Comparison of ENCODE assay signal across 8 cellular contexts in the genomic region with DNA sequence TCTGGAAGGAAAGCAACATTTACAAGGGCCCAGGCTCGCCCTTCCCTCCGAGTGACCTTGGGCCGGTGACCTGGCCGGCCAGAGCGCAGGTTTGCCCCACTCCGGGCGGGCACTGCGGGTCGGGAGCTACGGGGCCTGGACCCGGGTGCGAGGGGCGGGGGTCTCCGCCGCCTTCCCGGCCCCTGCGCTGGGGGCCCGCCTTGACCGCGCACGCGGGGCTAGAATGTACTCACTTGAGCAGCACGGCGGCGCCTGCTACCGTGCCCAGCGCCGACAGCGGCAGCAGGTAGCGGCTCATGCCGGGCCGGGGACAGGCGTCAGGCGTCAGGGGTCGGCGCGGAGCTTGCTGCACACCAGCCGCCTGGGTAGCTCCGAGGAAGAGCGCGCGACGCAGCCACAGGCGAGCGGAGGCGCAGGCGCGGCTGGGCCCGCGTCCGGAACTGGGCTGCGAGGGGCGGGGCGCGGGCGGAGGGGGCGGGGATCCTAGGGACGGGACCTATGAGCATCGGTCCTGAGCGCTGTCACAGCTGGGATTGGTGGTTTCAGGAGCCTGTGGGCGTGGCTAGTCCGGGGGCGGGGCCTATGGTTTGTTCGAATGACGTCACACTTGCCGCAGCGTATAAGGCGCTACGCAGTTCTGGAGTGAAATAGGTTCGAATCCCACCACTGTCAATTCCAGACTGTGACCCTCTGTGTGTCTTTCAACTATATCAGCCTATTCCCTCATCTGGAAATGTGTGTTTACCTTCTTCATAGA. TPM values are rescaled to one million over a fixed set of nuclear protein-coding genes. Genes with fewer than 3 reads are reported as not detected.
DNase-seq lines count a peak whose midpoint lies in the region; ATAC-seq and TF ChIP-seq lines count a peak whose summit lies in the region.

A gene with protein sequence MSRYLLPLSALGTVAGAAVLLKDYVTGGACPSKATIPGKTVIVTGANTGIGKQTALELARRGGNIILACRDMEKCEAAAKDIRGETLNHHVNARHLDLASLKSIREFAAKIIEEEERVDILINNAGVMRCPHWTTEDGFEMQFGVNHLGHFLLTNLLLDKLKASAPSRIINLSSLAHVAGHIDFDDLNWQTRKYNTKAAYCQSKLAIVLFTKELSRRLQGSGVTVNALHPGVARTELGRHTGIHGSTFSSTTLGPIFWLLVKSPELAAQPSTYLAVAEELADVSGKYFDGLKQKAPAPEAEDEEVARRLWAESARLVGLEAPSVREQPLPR (minus strand): TSS at position 414 of the 757 bp plus-strand sequence. CDS start 116 bp downstream, at position 298.

- intact Hi-C loops in activated CD4-positive, alpha-beta T cell treated with anti-CD3 and anti-CD28 coated beads for 36 hours (cut with DNase I, micrococcal nuclease), result loop anchor here (1.0 to 2.0 kb wide), 6 partner anchors 18 to 276 kb away; a partner anchor contains a TSS

- H3K4me3 Mint-ChIP-seq in activated CD4-positive, alpha-beta T cell treated with anti-CD3 and anti-CD28 coated beads for 36 hours, result peak within 1 kb of the TSS; percentile 79

- peak within 1 kb of the TSS; percentile 77 for H3K4me3 ChIP-seq in choroid plexus epithelial cell (ENCODE audit: low read depth, low read length)

- TF ChIP-seq CTCF in choroid plexus epithelial cell (conservative IDR thresholded peaks at IDR 0.05; ENCODE audit: low read depth, low read length), result no peak

- H3K9me3 Mint-ChIP-seq in activated CD4-positive, alpha-beta T cell treated with anti-CD3 and anti-CD28 coated beads for 36 hours (ENCODE audit: low read depth), result no peaks in the 10 kb centered on the region

- peaks cover 9% of the 10 kb centered on the region for H3K4me1 Mint-ChIP-seq in activated CD4-positive, alpha-beta T cell treated with anti-CD3 and anti-CD28 coated beads for 36 hours

- DNase-seq in AG20443 (ENCODE audit: low spot score) (peak; percentile 99), GM19238 (ENCODE audit: insufficient read length, low spot score) (peak; percentile 97), NCI-H526 (lab: John Stamatoyannopoulos, UW) (peak; percentile 93 to 99), choroid plexus epithelial cell (ENCODE audit: low read depth) (peak; percentile 97)
- DNase-seq in activated CD4-positive, alpha-beta T cell treated with anti-CD3 and anti-CD28 coated beads for 36 hours, result peak; percentile 100
- DNase-seq in stimulated activated CD4-positive, alpha-beta T cell treated with anti-CD3 and anti-CD28 coated beads, Interleukin-1b, Interleukin-23, amount 100 ng/mL, for 1 hour (ENCODE audit: low read depth in 2 of 2), result peak; percentile 96 to 100

- H3K27me3 Mint-ChIP-seq in activated CD4-positive, alpha-beta T cell treated with anti-CD3 and anti-CD28 coated beads for 36 hours, result peaks cover 23% of the 10 kb centered on the region

- H3K27ac ChIP-seq in layer of hippocampus (ENCODE audit: low read depth, low read length), result peak within 1 kb of the TSS; percentile 46

- peak within 1 kb of the TSS; percentile 61 for H3K27ac Mint-ChIP-seq in activated CD4-positive, alpha-beta T cell treated with anti-CD3 and anti-CD28 coated beads for 36 hours

- CTCF ChIA-PET in activated CD4-positive, alpha-beta T cell treated with anti-CD3 and anti-CD28 coated beads for 36 hours (lab: Charles Lee), result interaction anchor here (0.6 to 0.8 kb wide), 3 partner anchors 25 to 905 kb away, joined by 3 to 6 read pairs (median 5); a partner anchor contains a TSS

- no peaks in the 10 kb centered on the region for H3K27me3 ChIP-seq in layer of hippocampus (ENCODE audit: control insufficient read depth, insufficient read depth, low read length)

- peak; percentile 55 for ATAC-seq in HG03457 (IDR thresholded peaks at IDR 0.05; ENCODE audit: unreplicated experiment)
- ATAC-seq in activated CD4-positive, alpha-beta T cell treated with anti-CD3 and anti-CD28 coated beads for 36 hours, result peak; percentile 100

- peaks cover 14% of the 10 kb centered on the region for H3K36me3 Mint-ChIP-seq in activated CD4-positive, alpha-beta T cell treated with anti-CD3 and anti-CD28 coated beads for 36 hours (ENCODE audit: low read depth)

- POLR2A ChIA-PET in activated CD4-positive, alpha-beta T cell treated with anti-CD3 and anti-CD28 coated beads for 36 hours (lab: Charles Lee), result interaction anchor here (0.6 to 0.8 kb wide), 2 partner anchors 18 to 23 kb away, joined by 3 to 4 read pairs; no protein-coding TSS in a partner anchor

RNA-seq across cellular contexts. Expression of the gene that starts here (rescaled TPM):
- total RNA-seq in activated CD4-positive, alpha-beta T cell treated with anti-CD3 and anti-CD28 coated beads for 36 hours, result 10 to 100 TPM; 11.9 to 12.8 TPM

Comparison
In these comparisons a context has a peak if more than half of its experiments do, and no peak if none do; other contexts are left out.
1. Peak in every context shown above with its lines: DNase-seq, ATAC-seq, H3K4me3 ChIP-seq and H3K27ac ChIP-seq.